In genomic region chr9:128104171-128104618, GRCh38 we compare ENCODE assay signal across 1 cellular context.
A peak's percentile ranks its signal among the peaks of the same experiment; 100 is the strongest.
TF ChIP-seq lines count a peak whose summit lies in the region.

No MANE protein-coding gene starts in this region.

TF ChIP-seq in HepG2, 621 proteins besides CTCF, POLR2A, EP300 and RAD21 (continued from another document and continues in another):
- peak; percentile 75 for TF ChIP-seq ZNF18 (CRISPR knock-in tag; IDR thresholded peaks at IDR 0.05; ENCODE audit: insufficient replicate concordance)
- peak; percentile 62; the same call in 1 of the 2 replicates for TF ChIP-seq ZNF564 (CRISPR knock-in tag; IDR thresholded peaks at IDR 0.05)
- TF ChIP-seq FOXJ3 (CRISPR knock-in tag; IDR thresholded peaks at IDR 0.05; ENCODE audit: borderline replicate concordance) = 0 out of 2 replicates have a peak, but pooled peaks have one; percentile 33
- TF ChIP-seq POLR2G (IDR thresholded peaks at IDR 0.05; ENCODE audit: low read depth, low read length) = 0 out of 2 replicates have a peak, but pooled peaks have one; percentile 34
- TF ChIP-seq ZNF468 (CRISPR knock-in tag; IDR thresholded peaks at IDR 0.05) = no peak
- peak; percentile 48 for TF ChIP-seq GABPB1 (CRISPR knock-in tag; IDR thresholded peaks at IDR 0.05)
- 0 out of 2 replicates have a peak, but pooled peaks have one; percentile 46 for TF ChIP-seq SNAPC2 (CRISPR knock-in tag; IDR thresholded peaks at IDR 0.05)
- TF ChIP-seq, protein P1, sequence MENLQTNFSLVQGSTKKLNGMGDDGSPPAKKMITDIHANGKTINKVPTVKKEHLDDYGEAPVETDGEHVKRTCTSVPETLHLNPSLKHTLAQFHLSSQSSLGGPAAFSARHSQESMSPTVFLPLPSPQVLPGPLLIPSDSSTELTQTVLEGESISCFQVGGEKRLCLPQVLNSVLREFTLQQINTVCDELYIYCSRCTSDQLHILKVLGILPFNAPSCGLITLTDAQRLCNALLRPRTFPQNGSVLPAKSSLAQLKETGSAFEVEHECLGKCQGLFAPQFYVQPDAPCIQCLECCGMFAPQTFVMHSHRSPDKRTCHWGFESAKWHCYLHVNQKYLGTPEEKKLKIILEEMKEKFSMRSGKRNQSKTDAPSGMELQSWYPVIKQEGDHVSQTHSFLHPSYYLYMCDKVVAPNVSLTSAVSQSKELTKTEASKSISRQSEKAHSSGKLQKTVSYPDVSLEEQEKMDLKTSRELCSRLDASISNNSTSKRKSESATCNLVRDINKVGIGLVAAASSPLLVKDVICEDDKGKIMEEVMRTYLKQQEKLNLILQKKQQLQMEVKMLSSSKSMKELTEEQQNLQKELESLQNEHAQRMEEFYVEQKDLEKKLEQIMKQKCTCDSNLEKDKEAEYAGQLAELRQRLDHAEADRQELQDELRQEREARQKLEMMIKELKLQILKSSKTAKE (CRISPR knock-in tag; IDR thresholded peaks at IDR 0.05; ENCODE audit: borderline replicate concordance) = peak; percentile 78
- TF ChIP-seq ZNF580 (CRISPR knock-in tag; IDR thresholded peaks at IDR 0.05; ENCODE audit: borderline replicate concordance, low read depth) = peak; percentile 73
- TF ChIP-seq, protein P2, sequence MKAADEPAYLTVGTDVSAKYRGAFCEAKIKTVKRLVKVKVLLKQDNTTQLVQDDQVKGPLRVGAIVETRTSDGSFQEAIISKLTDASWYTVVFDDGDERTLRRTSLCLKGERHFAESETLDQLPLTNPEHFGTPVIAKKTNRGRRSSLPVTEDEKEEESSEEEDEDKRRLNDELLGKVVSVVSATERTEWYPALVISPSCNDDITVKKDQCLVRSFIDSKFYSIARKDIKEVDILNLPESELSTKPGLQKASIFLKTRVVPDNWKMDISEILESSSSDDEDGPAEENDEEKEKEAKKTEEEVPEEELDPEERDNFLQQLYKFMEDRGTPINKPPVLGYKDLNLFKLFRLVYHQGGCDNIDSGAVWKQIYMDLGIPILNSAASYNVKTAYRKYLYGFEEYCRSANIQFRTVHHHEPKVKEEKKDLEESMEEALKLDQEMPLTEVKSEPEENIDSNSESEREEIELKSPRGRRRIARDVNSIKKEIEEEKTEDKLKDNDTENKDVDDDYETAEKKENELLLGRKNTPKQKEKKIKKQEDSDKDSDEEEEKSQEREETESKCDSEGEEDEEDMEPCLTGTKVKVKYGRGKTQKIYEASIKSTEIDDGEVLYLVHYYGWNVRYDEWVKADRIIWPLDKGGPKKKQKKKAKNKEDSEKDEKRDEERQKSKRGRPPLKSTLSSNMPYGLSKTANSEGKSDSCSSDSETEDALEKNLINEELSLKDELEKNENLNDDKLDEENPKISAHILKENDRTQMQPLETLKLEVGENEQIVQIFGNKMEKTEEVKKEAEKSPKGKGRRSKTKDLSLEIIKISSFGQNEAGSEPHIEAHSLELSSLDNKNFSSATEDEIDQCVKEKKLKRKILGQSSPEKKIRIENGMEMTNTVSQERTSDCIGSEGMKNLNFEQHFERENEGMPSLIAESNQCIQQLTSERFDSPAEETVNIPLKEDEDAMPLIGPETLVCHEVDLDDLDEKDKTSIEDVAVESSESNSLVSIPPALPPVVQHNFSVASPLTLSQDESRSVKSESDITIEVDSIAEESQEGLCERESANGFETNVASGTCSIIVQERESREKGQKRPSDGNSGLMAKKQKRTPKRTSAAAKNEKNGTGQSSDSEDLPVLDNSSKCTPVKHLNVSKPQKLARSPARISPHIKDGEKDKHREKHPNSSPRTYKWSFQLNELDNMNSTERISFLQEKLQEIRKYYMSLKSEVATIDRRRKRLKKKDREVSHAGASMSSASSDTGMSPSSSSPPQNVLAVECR (CRISPR knock-in tag; IDR thresholded peaks at IDR 0.05; ENCODE audit: borderline replicate concordance) = peak; percentile 66; the same call in 1 of the 2 replicates
- TF ChIP-seq HIVEP1 (CRISPR knock-in tag; IDR thresholded peaks at IDR 0.05) = peak; percentile 99
- TF ChIP-seq PHF20 (CRISPR knock-in tag; IDR thresholded peaks at IDR 0.05) = no peak
- TF ChIP-seq, protein P3, sequence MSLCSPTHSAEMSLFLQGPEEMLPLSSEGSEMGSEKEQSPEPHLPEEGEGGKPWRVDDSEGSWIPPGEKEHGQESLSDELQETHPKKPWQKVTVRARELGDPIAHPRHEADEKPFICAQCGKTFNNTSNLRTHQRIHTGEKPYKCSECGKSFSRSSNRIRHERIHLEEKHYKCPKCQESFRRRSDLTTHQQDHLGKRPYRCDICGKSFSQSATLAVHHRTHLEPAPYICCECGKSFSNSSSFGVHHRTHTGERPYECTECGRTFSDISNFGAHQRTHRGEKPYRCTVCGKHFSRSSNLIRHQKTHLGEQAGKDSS (CRISPR knock-in tag; IDR thresholded peaks at IDR 0.05; ENCODE audit: borderline replicate concordance, low read depth) = peak; percentile 67; the same call in 1 of the 2 replicates
- no peak for TF ChIP-seq HNF1A (IDR thresholded peaks at IDR 0.05; ENCODE audit: low read depth)
- TF ChIP-seq HNF1A (CRISPR knock-in tag; IDR thresholded peaks at IDR 0.05; ENCODE audit: borderline replicate concordance) = peak; percentile 50; the same call in 1 of the 2 replicates
- 0 out of 2 replicates have a peak, but pooled peaks have one; percentile 39 for TF ChIP-seq ZNF343 (CRISPR knock-in tag; IDR thresholded peaks at IDR 0.05)
- TF ChIP-seq, protein P4, sequence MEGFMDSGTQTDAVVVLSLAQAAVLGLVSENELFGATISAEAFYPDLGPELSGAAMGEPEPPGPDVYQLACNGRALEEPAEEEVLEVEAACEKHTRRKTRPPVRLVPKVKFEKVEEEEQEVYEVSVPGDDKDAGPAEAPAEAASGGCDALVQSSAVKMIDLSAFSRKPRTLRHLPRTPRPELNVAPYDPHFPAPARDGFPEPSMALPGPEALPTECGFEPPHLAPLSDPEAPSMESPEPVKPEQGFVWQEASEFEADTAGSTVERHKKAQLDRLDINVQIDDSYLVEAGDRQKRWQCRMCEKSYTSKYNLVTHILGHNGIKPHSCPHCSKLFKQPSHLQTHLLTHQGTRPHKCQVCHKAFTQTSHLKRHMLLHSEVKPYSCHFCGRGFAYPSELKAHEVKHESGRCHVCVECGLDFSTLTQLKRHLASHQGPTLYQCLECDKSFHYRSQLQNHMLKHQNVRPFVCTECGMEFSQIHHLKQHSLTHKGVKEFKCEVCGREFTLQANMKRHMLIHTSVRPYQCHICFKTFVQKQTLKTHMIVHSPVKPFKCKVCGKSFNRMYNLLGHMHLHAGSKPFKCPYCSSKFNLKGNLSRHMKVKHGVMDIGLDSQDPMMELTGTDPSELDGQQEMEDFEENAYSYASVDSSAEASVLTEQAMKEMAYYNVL (CRISPR knock-in tag; IDR thresholded peaks at IDR 0.05; ENCODE audit: borderline replicate concordance) = peak; percentile 94
- peak; percentile 74; the same call in 1 of the 2 replicates for TF ChIP-seq ZNF878 (CRISPR knock-in tag; IDR thresholded peaks at IDR 0.05)
- TF ChIP-seq SNAI1 (CRISPR knock-in tag; IDR thresholded peaks at IDR 0.05; ENCODE audit: borderline replicate concordance) = peak; percentile 44; the same call in 1 of the 2 replicates
- TF ChIP-seq POLR2AphosphoS5 (IDR thresholded peaks at IDR 0.05; ENCODE audit: low read depth, low read length) = no peak; the same call in 1 of the 2 replicates
- TF ChIP-seq ZFP41 (CRISPR knock-in tag; IDR thresholded peaks at IDR 0.05; ENCODE audit: borderline replicate concordance) = no peak
- peak; percentile 37; the same call in 1 of the 2 replicates for TF ChIP-seq ZNF598 (CRISPR knock-in tag; IDR thresholded peaks at IDR 0.05; ENCODE audit: borderline replicate concordance)
- peak; percentile 67; the same call in 1 of the 2 replicates for TF ChIP-seq PITX1 (CRISPR knock-in tag; IDR thresholded peaks at IDR 0.05)
- TF ChIP-seq, protein P5, sequence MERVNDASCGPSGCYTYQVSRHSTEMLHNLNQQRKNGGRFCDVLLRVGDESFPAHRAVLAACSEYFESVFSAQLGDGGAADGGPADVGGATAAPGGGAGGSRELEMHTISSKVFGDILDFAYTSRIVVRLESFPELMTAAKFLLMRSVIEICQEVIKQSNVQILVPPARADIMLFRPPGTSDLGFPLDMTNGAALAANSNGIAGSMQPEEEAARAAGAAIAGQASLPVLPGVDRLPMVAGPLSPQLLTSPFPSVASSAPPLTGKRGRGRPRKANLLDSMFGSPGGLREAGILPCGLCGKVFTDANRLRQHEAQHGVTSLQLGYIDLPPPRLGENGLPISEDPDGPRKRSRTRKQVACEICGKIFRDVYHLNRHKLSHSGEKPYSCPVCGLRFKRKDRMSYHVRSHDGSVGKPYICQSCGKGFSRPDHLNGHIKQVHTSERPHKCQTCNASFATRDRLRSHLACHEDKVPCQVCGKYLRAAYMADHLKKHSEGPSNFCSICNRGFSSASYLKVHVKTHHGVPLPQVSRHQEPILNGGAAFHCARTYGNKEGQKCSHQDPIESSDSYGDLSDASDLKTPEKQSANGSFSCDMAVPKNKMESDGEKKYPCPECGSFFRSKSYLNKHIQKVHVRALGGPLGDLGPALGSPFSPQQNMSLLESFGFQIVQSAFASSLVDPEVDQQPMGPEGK (CRISPR knock-in tag; IDR thresholded peaks at IDR 0.05) = peak; percentile 84
- 0 out of 2 replicates have a peak, but pooled peaks have one; percentile 41 for TF ChIP-seq SIX4 (CRISPR knock-in tag; IDR thresholded peaks at IDR 0.05)
- TF ChIP-seq STAG1 (CRISPR knock-in tag; IDR thresholded peaks at IDR 0.05) = no peak; the same call in 1 of the 2 replicates
- TF ChIP-seq SALL1 (CRISPR knock-in tag; IDR thresholded peaks at IDR 0.05) = peak; percentile 94
- TF ChIP-seq, protein P6, sequence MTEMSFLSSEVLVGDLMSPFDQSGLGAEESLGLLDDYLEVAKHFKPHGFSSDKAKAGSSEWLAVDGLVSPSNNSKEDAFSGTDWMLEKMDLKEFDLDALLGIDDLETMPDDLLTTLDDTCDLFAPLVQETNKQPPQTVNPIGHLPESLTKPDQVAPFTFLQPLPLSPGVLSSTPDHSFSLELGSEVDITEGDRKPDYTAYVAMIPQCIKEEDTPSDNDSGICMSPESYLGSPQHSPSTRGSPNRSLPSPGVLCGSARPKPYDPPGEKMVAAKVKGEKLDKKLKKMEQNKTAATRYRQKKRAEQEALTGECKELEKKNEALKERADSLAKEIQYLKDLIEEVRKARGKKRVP (CRISPR knock-in tag; IDR thresholded peaks at IDR 0.05) = no peak
- no peak for TF ChIP-seq RARG (CRISPR knock-in tag; IDR thresholded peaks at IDR 0.05; ENCODE audit: low read depth)
- no peak for TF ChIP-seq NONO (IDR thresholded peaks at IDR 0.05)
- TF ChIP-seq NONO (CRISPR knock-in tag; conservative IDR thresholded peaks at IDR 0.05) = peak; percentile 42; the same call in 1 of the 2 replicates
- TF ChIP-seq SAP130 (CRISPR knock-in tag; IDR thresholded peaks at IDR 0.05; ENCODE audit: low read depth) = peak; percentile 89
- TF ChIP-seq ZBTB8A (CRISPR knock-in tag; IDR thresholded peaks at IDR 0.05; ENCODE audit: borderline replicate concordance, low read depth) = no peak
- peak; percentile 51; the same call in 1 of the 2 replicates for TF ChIP-seq ZMYM4 (CRISPR knock-in tag; IDR thresholded peaks at IDR 0.05)
- peak; percentile 92 for TF ChIP-seq ZNF792 (CRISPR knock-in tag; IDR thresholded peaks at IDR 0.05)
- TF ChIP-seq, protein P7, sequence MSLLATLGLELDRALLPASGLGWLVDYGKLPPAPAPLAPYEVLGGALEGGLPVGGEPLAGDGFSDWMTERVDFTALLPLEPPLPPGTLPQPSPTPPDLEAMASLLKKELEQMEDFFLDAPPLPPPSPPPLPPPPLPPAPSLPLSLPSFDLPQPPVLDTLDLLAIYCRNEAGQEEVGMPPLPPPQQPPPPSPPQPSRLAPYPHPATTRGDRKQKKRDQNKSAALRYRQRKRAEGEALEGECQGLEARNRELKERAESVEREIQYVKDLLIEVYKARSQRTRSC (CRISPR knock-in tag; IDR thresholded peaks at IDR 0.05; ENCODE audit: low read depth) = no peak
- TF ChIP-seq, protein P8, sequence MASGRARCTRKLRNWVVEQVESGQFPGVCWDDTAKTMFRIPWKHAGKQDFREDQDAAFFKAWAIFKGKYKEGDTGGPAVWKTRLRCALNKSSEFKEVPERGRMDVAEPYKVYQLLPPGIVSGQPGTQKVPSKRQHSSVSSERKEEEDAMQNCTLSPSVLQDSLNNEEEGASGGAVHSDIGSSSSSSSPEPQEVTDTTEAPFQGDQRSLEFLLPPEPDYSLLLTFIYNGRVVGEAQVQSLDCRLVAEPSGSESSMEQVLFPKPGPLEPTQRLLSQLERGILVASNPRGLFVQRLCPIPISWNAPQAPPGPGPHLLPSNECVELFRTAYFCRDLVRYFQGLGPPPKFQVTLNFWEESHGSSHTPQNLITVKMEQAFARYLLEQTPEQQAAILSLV (CRISPR knock-in tag; IDR thresholded peaks at IDR 0.05; ENCODE audit: borderline replicate concordance) = no peak
- TF ChIP-seq SRY (CRISPR knock-in tag; IDR thresholded peaks at IDR 0.05) = no peak; the same call in 1 of the 2 replicates
